ENCODE assay signal across 34 cellular contexts in genomic region chr3:126416943-126417342, GRCh38. TPM values are rescaled to one million over a fixed set of nuclear protein-coding genes. Genes with fewer than 3 reads are reported as not detected.
"Had no signal": no experiment of that assay in that cellular context is flagged by ENCODE, and none has a peak within 500 bp of the region (broad histone marks: within the 10 kb centered on the region; RNA-seq: fewer than 3 reads in every experiment).

No MANE protein-coding gene starts in this region.

- H3K9me3 ChIP-seq: heart left ventricle, left ventricle myocardium inferior, mucosa of descending colon, right lobe of liver, thyroid gland had no signal

- DNase-seq: activated CD4-positive, alpha-beta memory T cell treated with anti-CD3 and anti-CD28 coated beads for 36 hours; activated CD4-positive, alpha-beta T cell treated with anti-CD3 and anti-CD28 coated beads, Interleukin-2, amount 10 ng/mL, durations not matched to agents 24 days and 14 days; activated gamma-delta T cell treated with Interleukin-2 at 50 U/mL for 16 hours; activated naive CD4-positive, alpha-beta T cell treated with anti-CD3 and anti-CD28 coated beads, Interleukin-2, amount 50 U/mL, for 16 hours; activated T-cell treated with anti-CD3 and anti-CD28 coated beads, Interleukin-2, amount 50 U/mL, for 4 hours; amniotic stem cell; foreskin fibroblast; heart left ventricle; kidney glomerular epithelial cell; left ventricle myocardium inferior; mesendoderm; mucosa of descending colon; naive B cell; nephron progenitor cell; right lobe of liver; stimulated activated CD4-positive, alpha-beta T cell treated with anti-CD3 and anti-CD28 coated beads, Interleukin-12 subunit alpha, Interleukin-12 subunit beta, amount 100 ng/mL, for 4 hours; stimulated activated CD4-positive, alpha-beta T cell treated with anti-CD3 and anti-CD28 coated beads, Interleukin-4, amount 100 ng/mL, for 24 hours; substantia nigra; SW 1271; T-helper 9 cell; thyroid gland had no signal

- H3K4me3 Mint-ChIP-seq: activated CD4-positive, alpha-beta memory T cell treated with anti-CD3 and anti-CD28 coated beads for 36 hours; activated CD4-positive, alpha-beta T cell treated with anti-CD3 and anti-CD28 coated beads, Interleukin-2, amount 10 ng/mL, durations not matched to agents 24 days and 14 days; activated T-cell treated with anti-CD3 and anti-CD28 coated beads, Interleukin-2, amount 50 U/mL, for 4 hours; activated T-helper 17 cell treated with anti-CD3 and anti-CD28 coated beads, Interleukin-2, amount 50 U/mL, for 72 hours; endodermal cell; naive B cell; nephron progenitor cell; stimulated activated effector memory CD8-positive, alpha-beta T cell treated with anti-CD3 and anti-CD28 coated beads, Interleukin-12 subunit alpha, Interleukin-12 subunit beta, amount 100 ng/mL, for 72 hours; stimulated activated naive CD8-positive, alpha-beta T cell treated with anti-CD3 and anti-CD28 coated beads, Interleukin-15, Interleukin-2, amounts not matched to agents 100 ng/mL and 50 ng/mL, for 24 hours; T-helper 1 cell treated with Interleukin-12 subunit alpha and Interleukin-12 subunit beta and Interleukin-4 antibody, amounts not matched to agents 30 μg/mL and 1 μg/mL, for 36 hours had no signal

- H3K9me3 Mint-ChIP-seq: activated CD4-positive, alpha-beta memory T cell treated with anti-CD3 and anti-CD28 coated beads for 36 hours; activated CD4-positive, alpha-beta T cell treated with anti-CD3 and anti-CD28 coated beads, Interleukin-2, amount 10 ng/mL, durations not matched to agents 24 days and 14 days; activated T-cell treated with anti-CD3 and anti-CD28 coated beads, Interleukin-2, amount 50 U/mL, for 4 hours; activated T-helper 17 cell treated with anti-CD3 and anti-CD28 coated beads, Interleukin-2, amount 50 U/mL, for 72 hours; endodermal cell; nephron progenitor cell; stimulated activated effector memory CD8-positive, alpha-beta T cell treated with anti-CD3 and anti-CD28 coated beads, Interleukin-12 subunit alpha, Interleukin-12 subunit beta, amount 100 ng/mL, for 72 hours; stimulated activated naive CD8-positive, alpha-beta T cell treated with anti-CD3 and anti-CD28 coated beads, Interleukin-15, Interleukin-2, amounts not matched to agents 100 ng/mL and 50 ng/mL, for 24 hours; T-helper 1 cell treated with Interleukin-12 subunit alpha and Interleukin-12 subunit beta and Interleukin-4 antibody, amounts not matched to agents 30 μg/mL and 1 μg/mL, for 36 hours had no signal

- H3K27ac Mint-ChIP-seq: activated CD4-positive, alpha-beta memory T cell treated with anti-CD3 and anti-CD28 coated beads for 36 hours; activated CD4-positive, alpha-beta T cell treated with anti-CD3 and anti-CD28 coated beads, Interleukin-2, amount 10 ng/mL, durations not matched to agents 24 days and 14 days; activated T-helper 17 cell treated with anti-CD3 and anti-CD28 coated beads, Interleukin-2, amount 50 U/mL, for 72 hours; endodermal cell; naive B cell; nephron progenitor cell; stimulated activated effector memory CD8-positive, alpha-beta T cell treated with anti-CD3 and anti-CD28 coated beads, Interleukin-12 subunit alpha, Interleukin-12 subunit beta, amount 100 ng/mL, for 72 hours; stimulated activated naive CD8-positive, alpha-beta T cell treated with anti-CD3 and anti-CD28 coated beads, Interleukin-15, Interleukin-2, amounts not matched to agents 100 ng/mL and 50 ng/mL, for 24 hours; T-helper 1 cell treated with Interleukin-12 subunit alpha and Interleukin-12 subunit beta and Interleukin-4 antibody, amounts not matched to agents 30 μg/mL and 1 μg/mL, for 36 hours had no signal

- H3K4me1 ChIP-seq: right lobe of liver, thyroid gland had no signal

- H3K27ac ChIP-seq: heart left ventricle, left ventricle myocardium inferior, right lobe of liver, skin epidermis, thyroid gland, VCaP had no signal

- H3K27me3 ChIP-seq: right lobe of liver, thyroid gland had no signal

- H3K36me3 Mint-ChIP-seq: activated CD4-positive, alpha-beta memory T cell treated with anti-CD3 and anti-CD28 coated beads for 36 hours; naive B cell; stimulated activated effector memory CD8-positive, alpha-beta T cell treated with anti-CD3 and anti-CD28 coated beads, Interleukin-12 subunit alpha, Interleukin-12 subunit beta, amount 100 ng/mL, for 72 hours had no signal

- H3K4me3 ChIP-seq: heart left ventricle, left ventricle myocardium inferior, lung, mucosa of descending colon, right lobe of liver, skin epidermis, thyroid gland had no signal

- H3K4me1 Mint-ChIP-seq: activated CD4-positive, alpha-beta T cell treated with anti-CD3 and anti-CD28 coated beads, Interleukin-2, amount 10 ng/mL, durations not matched to agents 24 days and 14 days; activated T-helper 17 cell treated with anti-CD3 and anti-CD28 coated beads, Interleukin-2, amount 50 U/mL, for 72 hours had no signal

- ATAC-seq: activated CD4-positive, CD25-positive, alpha-beta regulatory T cell treated with anti-CD3 and anti-CD28 coated beads, Interleukin-2, amount 50 U/mL, for 24 hours; activated T-cell treated with anti-CD3 and anti-CD28 coated beads, Interleukin-2, amount 50 U/mL, for 4 hours; activated T-helper 17 cell treated with anti-CD3 and anti-CD28 coated beads, Interleukin-2, amount 50 U/mL, for 72 hours; esophagus mucosa; heart left ventricle; mucosa of descending colon; right lobe of liver; stimulated activated effector memory CD8-positive, alpha-beta T cell treated with anti-CD3 and anti-CD28 coated beads, Interleukin-12 subunit alpha, Interleukin-12 subunit beta, amount 100 ng/mL, for 72 hours had no signal

- H3K36me3 ChIP-seq: heart left ventricle, left ventricle myocardium inferior, right lobe of liver, thyroid gland had no signal

RNA-seq across cellular contexts. Expression of gene CFAP100, which starts 22.2 kb away (rescaled TPM):
- total RNA-seq: activated CD4-positive, alpha-beta memory T cell treated with anti-CD3 and anti-CD28 coated beads for 36 hours; activated CD4-positive, alpha-beta T cell treated with anti-CD3 and anti-CD28 coated beads, Interleukin-2, amount 10 ng/mL, durations not matched to agents 24 days and 14 days; activated T-cell treated with anti-CD3 and anti-CD28 coated beads, Interleukin-2, amount 50 U/mL, for 4 hours; activated T-helper 17 cell treated with anti-CD3 and anti-CD28 coated beads, Interleukin-2, amount 50 U/mL, for 72 hours; astrocyte; chondrocyte; esophagus mucosa; heart left ventricle; left ventricle myocardium inferior; mucosa of descending colon; right lobe of liver; thyroid gland; ureter had no signal
- polyA plus RNA-seq: heart left ventricle had no signal
